ENCODE assay signal across 8 cellular contexts in genomic region chr9:133374612-133375115, GRCh38. TPM values are rescaled to one million over a fixed set of nuclear protein-coding genes. Genes with fewer than 3 reads are reported as not detected.
DNase-seq lines count a peak whose midpoint lies in the region; ATAC-seq lines count a peak whose summit lies in the region.

No MANE protein-coding gene starts in this region.

- H3K9me3 ChIP-seq in CD8-positive, alpha-beta memory T cell (ENCODE audit: low read length) = no peaks in the 10 kb centered on the region
- H3K9me3 ChIP-seq in muscle layer of duodenum (ENCODE audit: control insufficient read depth in 1 of 2, low read length in 2 of 2) = no peaks in the 10 kb centered on the region

- H3K9me3 Mint-ChIP-seq in CD8-positive, alpha-beta memory T cell = no peaks in the 10 kb centered on the region
- H3K9me3 Mint-ChIP-seq in central memory CD8-positive, alpha-beta T cell = no peaks in the 10 kb centered on the region

- H3K36me3 Mint-ChIP-seq in CD8-positive, alpha-beta memory T cell = peaks cover 0 to 37% (median 2%) of the 10 kb centered on the region in 3 donors
- peaks cover 34% of the 10 kb centered on the region for H3K36me3 Mint-ChIP-seq in central memory CD8-positive, alpha-beta T cell (ENCODE audit: insufficient read depth)

- peak overlapping the region; percentile 84 for H3K4me3 ChIP-seq in CD8-positive, alpha-beta memory T cell (ENCODE audit: low read length)
- peak overlapping the region; percentile 91 to 94 for H3K4me3 ChIP-seq in muscle layer of duodenum (ENCODE audit: low read depth in 1 of 2, low read length in 2 of 2)

- POLR2A ChIA-PET in CD8-positive, alpha-beta memory T cell (lab: Charles Lee) = interaction anchor here (1.0 to 2.5 kb wide), 4 partner anchors 12 to 39 kb away, joined by 4 to 25 read pairs (median 12); partner anchors contain the start of genes MED22, RPL7A, SURF1 and SURF2

- peak in 1 of 5 donors; percentile 51 for DNase-seq in CD8-positive, alpha-beta memory T cell
- peak; percentile 34 for DNase-seq in NOMO-1 treated with dmso at 0.1 percent for 144 hours (lab: John Stamatoyannopoulos, UW; ENCODE audit: unreplicated experiment)
- DNase-seq in central memory CD8-positive, alpha-beta T cell (ENCODE audit: low spot score in 2 of 2) = no peak
- DNase-seq in iPS-NIHi11 (ENCODE audit: low spot score) = no peak
- no peak for DNase-seq in effector CD8-positive, alpha-beta T cell (lab: John Stamatoyannopoulos, UW)

- peak overlapping the region; percentile 87 for H3K27ac ChIP-seq in CD8-positive, alpha-beta memory T cell (ENCODE audit: low read depth, low read length)
- peak overlapping the region; percentile 82 for H3K27ac ChIP-seq in muscle layer of duodenum (ENCODE audit: low read length)

- no peak for ATAC-seq in central memory CD8-positive, alpha-beta T cell (replicated peaks; ENCODE audit: extremely low read depth, poor library complexity, severe bottlenecking)
- ATAC-seq in GM19328 (IDR thresholded peaks at IDR 0.05; ENCODE audit: unreplicated experiment) (no peak), GM18502 (IDR thresholded peaks at IDR 0.05; ENCODE audit: poor library complexity, unreplicated experiment) (no peak)

- CTCF ChIA-PET in CD8-positive, alpha-beta memory T cell (lab: Charles Lee) = interaction anchor here (1.3 to 6.5 kb wide), 6 partner anchors 11 to 112 kb away, joined by 3 to 84 read pairs (median 8); partner anchors contain the start of genes MED22, RPL7A, SURF1 and SURF2

- peaks cover 50 to 55% (median 55%) of the 10 kb centered on the region in 3 donors for H3K4me1 Mint-ChIP-seq in CD8-positive, alpha-beta memory T cell
- H3K4me1 Mint-ChIP-seq in central memory CD8-positive, alpha-beta T cell = peaks cover 49% of the 10 kb centered on the region

- H3K4me3 Mint-ChIP-seq in CD8-positive, alpha-beta memory T cell = peak overlapping the region; percentile 91 to 98 (median 95)
- H3K4me3 Mint-ChIP-seq in central memory CD8-positive, alpha-beta T cell = peak overlapping the region; percentile 90

- no peaks in the 10 kb centered on the region for H3K27me3 ChIP-seq in CD8-positive, alpha-beta memory T cell (ENCODE audit: insufficient read depth, low read length, poor library complexity, severe bottlenecking)
- H3K27me3 ChIP-seq in muscle layer of duodenum (ENCODE audit: low read depth, low read length) = no peaks in the 10 kb centered on the region

- no peaks in the 10 kb centered on the region for H3K36me3 ChIP-seq in CD8-positive, alpha-beta memory T cell (ENCODE audit: insufficient read depth, low read length)
- peaks cover 10 to 12% of the 10 kb centered on the region in 2 donors for H3K36me3 ChIP-seq in muscle layer of duodenum (ENCODE audit: control insufficient read depth in 1 of 2, insufficient read depth in 2 of 2, low read length in 2 of 2)

- H3K27ac Mint-ChIP-seq in CD8-positive, alpha-beta memory T cell = peak overlapping the region; percentile 94 to 99 (median 98)
- peak overlapping the region; percentile 92 for H3K27ac Mint-ChIP-seq in central memory CD8-positive, alpha-beta T cell (ENCODE audit: low read depth)

- no peaks in the 10 kb centered on the region for H3K27me3 Mint-ChIP-seq in CD8-positive, alpha-beta memory T cell
- no peaks in the 10 kb centered on the region for H3K27me3 Mint-ChIP-seq in central memory CD8-positive, alpha-beta T cell

- peaks cover 50% of the 10 kb centered on the region for H3K4me1 ChIP-seq in CD8-positive, alpha-beta memory T cell (ENCODE audit: insufficient read depth, low read length)
- H3K4me1 ChIP-seq in muscle layer of duodenum (ENCODE audit: control insufficient read depth in 1 of 2, insufficient read depth in 2 of 2, low read length in 2 of 2) = peaks cover 13 to 39% of the 10 kb centered on the region in 2 donors

RNA-seq across cellular contexts. Expression of gene SURF4, which starts 1.2 kb away (rescaled TPM):
- 100 to 1,000 TPM; 239 to 250 TPM for total RNA-seq in CD8-positive, alpha-beta memory T cell
- polyA plus RNA-seq in CD8-positive, alpha-beta memory T cell = 202 TPM

RNA-seq across cellular contexts. Expression of gene STKLD1, which starts 1.5 kb away (rescaled TPM):
- total RNA-seq in CD8-positive, alpha-beta memory T cell = under 1 TPM; 0.24 to 0.91 TPM
- polyA plus RNA-seq in CD8-positive, alpha-beta memory T cell = 0.75 TPM

RNA-seq across cellular contexts. Expression of gene SURF2, which starts 18.3 kb away (rescaled TPM):
- total RNA-seq in CD8-positive, alpha-beta memory T cell = 10 to 100 TPM; 34.9 to 35.2 TPM
- polyA plus RNA-seq in CD8-positive, alpha-beta memory T cell = 46.6 TPM

RNA-seq across cellular contexts. Expression of gene SURF1, which starts 18.4 kb away (rescaled TPM):
- 10 to 100 TPM; 35.9 to 37.8 TPM for total RNA-seq in CD8-positive, alpha-beta memory T cell
- polyA plus RNA-seq in CD8-positive, alpha-beta memory T cell = 110 TPM

RNA-seq across cellular contexts. Expression of gene RPL7A, which starts 26.6 kb away (rescaled TPM):
- total RNA-seq in CD8-positive, alpha-beta memory T cell = 1,000 to 10,000 TPM; 3,139 to 3,155 TPM
- 1,038 TPM for polyA plus RNA-seq in CD8-positive, alpha-beta memory T cell
